Comparison of ENCODE assay signal across 20 cellular contexts in the genomic region with DNA sequence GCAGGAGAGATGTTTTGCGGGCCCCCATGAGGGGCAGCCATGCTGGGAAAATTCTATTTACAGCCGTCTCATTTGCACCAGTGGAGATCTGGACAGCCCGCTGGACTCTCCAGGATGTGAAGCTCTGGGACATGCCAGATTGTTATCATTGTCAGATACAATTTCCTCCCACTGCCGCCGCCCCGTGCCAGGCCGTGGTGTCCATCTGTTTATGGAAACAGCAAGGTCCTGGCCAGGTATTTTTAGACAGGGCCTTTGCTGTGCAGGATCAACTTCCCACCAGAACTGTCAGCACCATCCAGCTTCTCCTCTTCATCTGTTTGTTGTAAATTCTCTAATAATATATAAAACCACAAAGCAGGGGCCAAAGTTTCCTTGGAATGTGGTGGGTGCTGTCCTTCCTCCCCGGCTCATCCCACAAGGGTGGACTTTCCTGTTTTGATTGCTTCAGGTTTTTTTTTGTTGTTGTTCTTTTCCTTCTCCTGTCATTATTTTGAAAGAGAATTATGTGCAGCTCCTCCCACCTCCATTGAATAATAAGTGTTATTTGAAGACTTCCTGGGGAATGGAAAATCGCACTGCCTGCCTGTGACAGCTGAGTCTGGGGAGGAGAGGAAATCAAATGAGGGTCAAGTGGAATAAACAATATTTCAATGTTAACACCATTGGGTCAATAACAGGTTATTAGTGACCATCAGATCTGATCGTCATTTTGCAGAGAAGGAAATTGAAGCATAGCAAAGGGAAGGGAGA.
A peak's percentile ranks its signal among the peaks of the same experiment; 100 is the strongest.
DNase-seq lines count a peak whose midpoint lies in the region; ATAC-seq, FAIRE-seq and TF ChIP-seq lines count a peak whose summit lies in the region.
"Had no signal": no experiment of that assay in that cellular context is flagged by ENCODE, and none has a peak within 500 bp of the region (broad histone marks: within the 10 kb centered on the region; RNA-seq: fewer than 3 reads in every experiment).

No MANE protein-coding gene starts in this region.

- DNase-seq in DMS 273 treated with DMSO at 0.1 percent for 48 hours (lab: John Stamatoyannopoulos, UW) (peak; percentile 4), SK-N-DZ (ENCODE audit: low spot score) (peak; percentile 85), left ventricle myocardium inferior (peak; percentile 38), RCC 7860 (ENCODE audit: low spot score) (no peak), hypothalamus (lab: John Stamatoyannopoulos, UW) (no peak)
- DNase-seq: activated naive CD8-positive, alpha-beta T cell treated with anti-CD3 and anti-CD28 coated beads for 36 hours; erythroblast; IMR-90; left lung; NCI-H1417 treated with DMSO at 0.1 percent for 48 hours; NCI-H2171; posterior cingulate gyrus; spleen; stimulated activated CD4-positive, alpha-beta T cell treated with anti-CD3 and anti-CD28 coated beads, Interleukin-4, amount 100 ng/mL, for 4 hours had no signal

- H2AFZ ChIP-seq in parathyroid adenoma = peak overlapping the region; percentile 3

- TF ChIP-seq CTCF in left ventricle myocardium inferior (IDR thresholded peaks at IDR 0.05; ENCODE audit: borderline replicate concordance) (no peak), parathyroid adenoma (IDR thresholded peaks at IDR 0.05) (no peak)

- H3K27ac ChIP-seq in left ventricle myocardium inferior (replicated peaks) = peak overlapping the region; percentile 65
- peak overlapping the region; percentile 84 for H3K27ac ChIP-seq in parathyroid adenoma
- H3K27ac ChIP-seq: left lung, spleen had no signal

- intact Hi-C loops in left ventricle myocardium inferior (cut with micrococcal nuclease) = no loop called here

- no peak overlapping the region for H3K9ac ChIP-seq in parathyroid adenoma

- peak overlapping the region; percentile 12 for H3K4me2 ChIP-seq in parathyroid adenoma (ENCODE audit: low read length)

- H3K27me3 ChIP-seq in left ventricle myocardium inferior (ENCODE audit: low read depth) = no peaks in the 10 kb centered on the region
- H3K27me3 ChIP-seq in parathyroid adenoma (ENCODE audit: control insufficient read depth, insufficient read depth, low read length) = no peaks in the 10 kb centered on the region
- H3K27me3 ChIP-seq: left lung, spleen had no signal

- no peak for FAIRE-seq in RCC 7860 (lab: Jason Lieb, UNC)
- FAIRE-seq: frontal cortex had no signal

- peaks cover 11% of the 10 kb centered on the region for H3K79me2 ChIP-seq in parathyroid adenoma

- H3K4me1 ChIP-seq in left ventricle myocardium inferior (peaks cover 25% of the 10 kb centered on the region), parathyroid adenoma (peaks cover 51% of the 10 kb centered on the region)

- H3K9me3 ChIP-seq in left ventricle myocardium inferior (replicated peaks) (no peaks in the 10 kb centered on the region), parathyroid adenoma (ENCODE audit: control insufficient read depth, low read length) (no peaks in the 10 kb centered on the region)
- H3K9me3 ChIP-seq: left lung, spleen had no signal

- H3K4me3 ChIP-seq in left ventricle myocardium inferior (peak overlapping the region; percentile 7), parathyroid adenoma (ENCODE audit: low read depth, low read length) (no peak overlapping the region)
- H3K4me3 ChIP-seq: left lung, spleen had no signal

- ATAC-seq in HG02678 (IDR thresholded peaks at IDR 0.05; ENCODE audit: unreplicated experiment) = no peak
- ATAC-seq in GM18858 (IDR thresholded peaks at IDR 0.05; ENCODE audit: unreplicated experiment) = no peak
- ATAC-seq: HCT116, left lung, Panc1 had no signal

- H3K36me3 ChIP-seq in left ventricle myocardium inferior = no peaks in the 10 kb centered on the region
- H3K36me3 ChIP-seq in parathyroid adenoma (ENCODE audit: control insufficient read depth, insufficient read depth, low read length) = no peaks in the 10 kb centered on the region
- H3K36me3 ChIP-seq: left lung, spleen had no signal

Comparison
In these comparisons a context has a peak if more than half of its experiments do, and no peak if none do; other contexts are left out.
1. DNase-seq: peak in DMS 273 treated with DMSO at 0.1 percent for 48 hours (single experiment), SK-N-DZ (single experiment) and left ventricle myocardium inferior (single experiment); none in RCC 7860 (single experiment) and hypothalamus (0 of 51).